ENCODE assay signal across 19 cellular contexts in the genomic region with DNA sequence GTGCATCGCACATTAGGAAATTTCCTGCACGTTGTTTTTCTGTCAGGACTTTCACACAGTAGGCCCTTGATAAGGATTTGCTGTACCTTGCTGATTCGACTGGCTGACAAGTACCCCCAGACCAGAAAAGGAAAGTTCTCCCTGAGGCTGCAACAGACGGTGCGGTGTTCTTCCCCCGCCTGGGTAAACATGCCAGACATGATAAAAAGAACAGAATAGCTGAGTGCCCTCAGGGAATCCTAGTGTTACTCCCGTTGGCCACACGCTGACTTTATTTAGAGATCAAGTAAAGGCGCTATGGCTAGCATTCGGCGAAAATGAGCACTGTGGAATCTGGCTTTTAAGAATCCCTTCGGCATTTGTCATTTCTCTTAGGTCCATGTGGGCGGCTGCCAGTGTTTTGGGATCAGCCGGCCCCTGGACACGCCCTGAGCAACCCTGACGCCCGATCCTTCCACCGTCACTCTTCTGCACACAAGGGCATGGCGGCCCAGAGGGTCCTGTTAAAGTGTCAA.
DNase-seq lines count a peak whose midpoint lies in the region; ATAC-seq and TF ChIP-seq lines count a peak whose summit lies in the region.
"Had no signal": no experiment of that assay in that cellular context is flagged by ENCODE, and none has a peak within 500 bp of the region (broad histone marks: within the 10 kb centered on the region; RNA-seq: fewer than 3 reads in every experiment).

No MANE protein-coding gene starts in this region.

- no peaks in the 10 kb centered on the region for H3K79me2 ChIP-seq in trophoblast cell (ENCODE audit: control insufficient read depth, insufficient read depth, low read length, poor library complexity)

- H2AFZ ChIP-seq in trophoblast cell (ENCODE audit: insufficient read depth, low read length, poor library complexity): peak overlapping the region; percentile 9
- H2AFZ ChIP-seq: GM23248 had no signal

- no peak overlapping the region for H3K9ac ChIP-seq in trophoblast cell (ENCODE audit: low read length)
- H3K9ac ChIP-seq: BLaER1, GM23248 had no signal

- no peaks in the 10 kb centered on the region for H3K9me3 ChIP-seq in trophoblast cell (ENCODE audit: insufficient read depth, low read depth, low read length)

- no peak overlapping the region for H3K27ac ChIP-seq in trophoblast cell (ENCODE audit: low read depth, low read length)
- H3K27ac ChIP-seq: BLaER1, GM23248 had no signal

- no peak overlapping the region for H4K12ac ChIP-seq in trophoblast cell (ENCODE audit: low read depth, low read length)

- ATAC-seq in WTC11 (peak; percentile 19; the same call in 1 of the 2 replicates), esophagus mucosa (no peak)
- ATAC-seq: GM12878, HCT116 had no signal

- no peak overlapping the region for H3K27ac Mint-ChIP-seq in WTC11
- H3K27ac Mint-ChIP-seq: CD14-positive monocyte; CD4-positive, alpha-beta memory T cell; HFFc6 had no signal

- H3K4me1 Mint-ChIP-seq in WTC11: peaks cover 23% of the 10 kb centered on the region
- H3K4me1 Mint-ChIP-seq: CD14-positive monocyte; CD4-positive, alpha-beta memory T cell had no signal

- no peak overlapping the region for H3K4me3 ChIP-seq in trophoblast cell (ENCODE audit: low read depth, low read length)
- H3K4me3 ChIP-seq: BLaER1, GM12878, GM23248 had no signal

- TF ChIP-seq CTCF in WTC11 (IDR thresholded peaks at IDR 0.05): no peak

- no peak overlapping the region for H3K4ac ChIP-seq in trophoblast cell (ENCODE audit: low read depth, low read length)

- WGBS in trophoblast cell (ENCODE audit: extremely low coverage, insufficient coverage, insufficient read length): no CpG with 5 or more reads among the region's 19 CpGs

- no peak overlapping the region for H3K14ac ChIP-seq in trophoblast cell (ENCODE audit: low read length)

- H3K36me3 Mint-ChIP-seq in WTC11: no peaks in the 10 kb centered on the region

- peaks cover 6 to 9% of the 10 kb centered on the region in 2 experiments for H3K4me1 ChIP-seq in trophoblast cell (ENCODE audit: control insufficient read depth in 1 of 2, insufficient read depth in 2 of 2, low read length in 2 of 2)
- H3K4me1 ChIP-seq: BLaER1 had no signal

- H2BK120ac ChIP-seq in trophoblast cell (ENCODE audit: insufficient read depth, low read length, poor library complexity): no peak overlapping the region

- no peak overlapping the region for H3K23ac ChIP-seq in trophoblast cell (ENCODE audit: low read length)

- H3K4me2 ChIP-seq in trophoblast cell (ENCODE audit: low read length): no peak overlapping the region
- H3K4me2 ChIP-seq: BLaER1 had no signal

- no peak overlapping the region for H3K18ac ChIP-seq in trophoblast cell (ENCODE audit: low read length)

- DNase-seq in ELF-1 (ENCODE audit: low read depth, low spot score): peak; percentile 78
- DNase-seq in NCI-H146 (lab: John Stamatoyannopoulos, UW): peak; percentile 66
- no peak for DNase-seq in WTC11 (ENCODE audit: low spot score)
- peak; percentile 60 to 86 for DNase-seq in trophoblast cell
- no peak for DNase-seq in nucleus accumbens (lab: John Stamatoyannopoulos, UW)
- no peak for DNase-seq in activated T-cell treated with anti-CD3 and anti-CD28 coated beads, Interleukin-2, amount 50 U/mL, for 1 hour
- DNase-seq: 8988T; CD4-positive, alpha-beta memory T cell; DMS153; DMS79 treated with DMSO at 0.1 percent for 48 hours; GM23248; H7; HFFc6 had no signal

- 0 out of 2 replicates have a peak, but pooled peaks cover 4% of the 10 kb centered on the region for H3K9me3 Mint-ChIP-seq in WTC11
- H3K9me3 Mint-ChIP-seq: HFFc6 had no signal

- H4K8ac ChIP-seq in trophoblast cell (ENCODE audit: low read depth, low read length): no peak overlapping the region

- no peaks in the 10 kb centered on the region for H3K27me3 ChIP-seq in trophoblast cell (ENCODE audit: insufficient read depth, low read length)
- H3K27me3 ChIP-seq: BLaER1 had no signal

- POLR2A ChIA-PET in WTC11 (lab: Charles Lee): no interaction called here

- no peak overlapping the region for H3K4me3 Mint-ChIP-seq in WTC11
- H3K4me3 Mint-ChIP-seq: CD14-positive monocyte; CD4-positive, alpha-beta memory T cell; HFFc6; IgD-negative memory B cell had no signal

- CTCF ChIA-PET in WTC11 (lab: Charles Lee): interaction anchor here (0.5 kb wide), 1 partner anchor 347 kb away, joined by 4 read pairs; no protein-coding TSS in a partner anchor

- no peak overlapping the region for H2BK5ac ChIP-seq in trophoblast cell (ENCODE audit: low read depth, low read length, poor library complexity)

- no peaks in the 10 kb centered on the region for H3K36me3 ChIP-seq in trophoblast cell (ENCODE audit: control insufficient read depth in 1 of 2, insufficient read depth in 2 of 2, low read length in 2 of 2)

- H3K79me1 ChIP-seq in trophoblast cell (ENCODE audit: low read length): no peaks in the 10 kb centered on the region

- H3K27me3 Mint-ChIP-seq in WTC11 (ENCODE audit: low read depth): no peaks in the 10 kb centered on the region
- H3K27me3 Mint-ChIP-seq: CD4-positive, alpha-beta memory T cell; IgD-negative memory B cell had no signal

- peak overlapping the region; percentile 4 for H4K91ac ChIP-seq in trophoblast cell (ENCODE audit: low read depth, low read length)

- no peak overlapping the region for H2BK12ac ChIP-seq in trophoblast cell (ENCODE audit: low read length)

- H2AK5ac ChIP-seq in trophoblast cell (ENCODE audit: low read length): no peak overlapping the region

TF ChIP-seq in WTC11, 78 proteins besides CTCF, POLR2A, EP300 and RAD21 (continues in another document):
- TF ChIP-seq HMGA2 (CRISPR knock-in tag; IDR thresholded peaks at IDR 0.05) (no peak), ZNF121 (CRISPR knock-in tag; IDR thresholded peaks at IDR 0.05) (no peak), RORB (CRISPR knock-in tag; IDR thresholded peaks at IDR 0.05) (no peak), MYBL2 (CRISPR knock-in tag; IDR thresholded peaks at IDR 0.05) (no peak), SMAD4 (CRISPR knock-in tag; IDR thresholded peaks at IDR 0.05) (no peak), ZNF396 (CRISPR knock-in tag; IDR thresholded peaks at IDR 0.05; ENCODE audit: borderline replicate concordance) (no peak)
- TF ChIP-seq, protein P1, sequence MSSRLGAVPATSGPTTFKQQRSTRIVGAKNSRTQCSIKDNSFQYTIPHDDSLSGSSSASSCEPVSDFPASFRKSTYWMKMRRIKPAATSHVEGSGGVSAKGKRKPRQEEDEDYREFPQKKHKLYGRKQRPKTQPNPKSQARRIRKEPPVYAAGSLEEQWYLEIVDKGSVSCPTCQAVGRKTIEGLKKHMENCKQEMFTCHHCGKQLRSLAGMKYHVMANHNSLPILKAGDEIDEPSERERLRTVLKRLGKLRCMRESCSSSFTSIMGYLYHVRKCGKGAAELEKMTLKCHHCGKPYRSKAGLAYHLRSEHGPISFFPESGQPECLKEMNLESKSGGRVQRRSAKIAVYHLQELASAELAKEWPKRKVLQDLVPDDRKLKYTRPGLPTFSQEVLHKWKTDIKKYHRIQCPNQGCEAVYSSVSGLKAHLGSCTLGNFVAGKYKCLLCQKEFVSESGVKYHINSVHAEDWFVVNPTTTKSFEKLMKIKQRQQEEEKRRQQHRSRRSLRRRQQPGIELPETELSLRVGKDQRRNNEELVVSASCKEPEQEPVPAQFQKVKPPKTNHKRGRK (CRISPR knock-in tag; IDR thresholded peaks at IDR 0.05; ENCODE audit: borderline replicate concordance): no peak
- TF ChIP-seq, protein P2, sequence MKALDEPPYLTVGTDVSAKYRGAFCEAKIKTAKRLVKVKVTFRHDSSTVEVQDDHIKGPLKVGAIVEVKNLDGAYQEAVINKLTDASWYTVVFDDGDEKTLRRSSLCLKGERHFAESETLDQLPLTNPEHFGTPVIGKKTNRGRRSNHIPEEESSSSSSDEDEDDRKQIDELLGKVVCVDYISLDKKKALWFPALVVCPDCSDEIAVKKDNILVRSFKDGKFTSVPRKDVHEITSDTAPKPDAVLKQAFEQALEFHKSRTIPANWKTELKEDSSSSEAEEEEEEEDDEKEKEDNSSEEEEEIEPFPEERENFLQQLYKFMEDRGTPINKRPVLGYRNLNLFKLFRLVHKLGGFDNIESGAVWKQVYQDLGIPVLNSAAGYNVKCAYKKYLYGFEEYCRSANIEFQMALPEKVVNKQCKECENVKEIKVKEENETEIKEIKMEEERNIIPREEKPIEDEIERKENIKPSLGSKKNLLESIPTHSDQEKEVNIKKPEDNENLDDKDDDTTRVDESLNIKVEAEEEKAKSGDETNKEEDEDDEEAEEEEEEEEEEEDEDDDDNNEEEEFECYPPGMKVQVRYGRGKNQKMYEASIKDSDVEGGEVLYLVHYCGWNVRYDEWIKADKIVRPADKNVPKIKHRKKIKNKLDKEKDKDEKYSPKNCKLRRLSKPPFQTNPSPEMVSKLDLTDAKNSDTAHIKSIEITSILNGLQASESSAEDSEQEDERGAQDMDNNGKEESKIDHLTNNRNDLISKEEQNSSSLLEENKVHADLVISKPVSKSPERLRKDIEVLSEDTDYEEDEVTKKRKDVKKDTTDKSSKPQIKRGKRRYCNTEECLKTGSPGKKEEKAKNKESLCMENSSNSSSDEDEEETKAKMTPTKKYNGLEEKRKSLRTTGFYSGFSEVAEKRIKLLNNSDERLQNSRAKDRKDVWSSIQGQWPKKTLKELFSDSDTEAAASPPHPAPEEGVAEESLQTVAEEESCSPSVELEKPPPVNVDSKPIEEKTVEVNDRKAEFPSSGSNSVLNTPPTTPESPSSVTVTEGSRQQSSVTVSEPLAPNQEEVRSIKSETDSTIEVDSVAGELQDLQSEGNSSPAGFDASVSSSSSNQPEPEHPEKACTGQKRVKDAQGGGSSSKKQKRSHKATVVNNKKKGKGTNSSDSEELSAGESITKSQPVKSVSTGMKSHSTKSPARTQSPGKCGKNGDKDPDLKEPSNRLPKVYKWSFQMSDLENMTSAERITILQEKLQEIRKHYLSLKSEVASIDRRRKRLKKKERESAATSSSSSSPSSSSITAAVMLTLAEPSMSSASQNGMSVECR (CRISPR knock-in tag; IDR thresholded peaks at IDR 0.05; ENCODE audit: borderline replicate concordance): no peak

Comparison
In these comparisons a context has a peak if more than half of its experiments do, and no peak if none do; other contexts are left out.
1. DNase-seq: peak in ELF-1 (single experiment), NCI-H146 (single experiment) and trophoblast cell (2 of 2); none in WTC11 (single experiment), nucleus accumbens (0 of 56) and activated T-cell treated with anti-CD3 and anti-CD28 coated beads, Interleukin-2, amount 50 U/mL, for 1 hour (single experiment).